Comparison of ENCODE assay signal across 1 cellular context in the genomic region with DNA sequence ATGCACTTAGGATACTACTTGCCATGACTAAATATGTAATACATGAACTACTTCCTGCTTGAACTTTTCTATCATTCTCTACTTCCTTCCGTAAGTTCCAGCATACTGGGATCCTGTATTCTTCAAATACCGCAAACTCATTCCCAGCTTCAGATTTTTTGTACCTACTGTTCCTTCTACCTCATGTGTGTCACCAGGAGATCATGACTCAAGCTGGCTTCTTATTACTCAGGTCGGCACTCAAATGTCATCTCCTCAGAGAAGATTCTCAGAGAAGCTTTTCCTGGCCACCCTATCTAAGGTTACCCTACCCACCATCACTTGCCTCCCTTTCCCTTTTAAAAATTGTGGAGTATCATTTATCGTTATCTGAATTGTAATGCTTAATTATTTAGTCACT.
TF ChIP-seq lines count a peak whose summit lies in the region.

No MANE protein-coding gene starts in this region.

TF ChIP-seq in WTC11, 78 proteins besides CTCF, POLR2A, EP300 and RAD21:
- TF ChIP-seq JAZF1 (CRISPR knock-in tag; IDR thresholded peaks at IDR 0.05) (no peak), RELA (CRISPR knock-in tag; IDR thresholded peaks at IDR 0.05; ENCODE audit: borderline replicate concordance) (no peak), OVOL2 (CRISPR knock-in tag; IDR thresholded peaks at IDR 0.05; ENCODE audit: borderline replicate concordance) (no peak), ZNF317 (CRISPR knock-in tag; IDR thresholded peaks at IDR 0.05; ENCODE audit: borderline replicate concordance, low read depth) (no peak), ZNF416 (CRISPR knock-in tag; IDR thresholded peaks at IDR 0.05) (no peak), USF1 (CRISPR knock-in tag; IDR thresholded peaks at IDR 0.05) (no peak), NFYB (CRISPR knock-in tag; conservative IDR thresholded peaks at IDR 0.05; ENCODE audit: low read depth) (no peak), MAX (CRISPR knock-in tag; IDR thresholded peaks at IDR 0.05) (no peak), E2F5 (CRISPR knock-in tag; IDR thresholded peaks at IDR 0.05) (no peak)
- TF ChIP-seq, protein P1, sequence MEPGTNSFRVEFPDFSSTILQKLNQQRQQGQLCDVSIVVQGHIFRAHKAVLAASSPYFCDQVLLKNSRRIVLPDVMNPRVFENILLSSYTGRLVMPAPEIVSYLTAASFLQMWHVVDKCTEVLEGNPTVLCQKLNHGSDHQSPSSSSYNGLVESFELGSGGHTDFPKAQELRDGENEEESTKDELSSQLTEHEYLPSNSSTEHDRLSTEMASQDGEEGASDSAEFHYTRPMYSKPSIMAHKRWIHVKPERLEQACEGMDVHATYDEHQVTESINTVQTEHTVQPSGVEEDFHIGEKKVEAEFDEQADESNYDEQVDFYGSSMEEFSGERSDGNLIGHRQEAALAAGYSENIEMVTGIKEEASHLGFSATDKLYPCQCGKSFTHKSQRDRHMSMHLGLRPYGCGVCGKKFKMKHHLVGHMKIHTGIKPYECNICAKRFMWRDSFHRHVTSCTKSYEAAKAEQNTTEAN (CRISPR knock-in tag; IDR thresholded peaks at IDR 0.05) = no peak
- TF ChIP-seq, protein P2, sequence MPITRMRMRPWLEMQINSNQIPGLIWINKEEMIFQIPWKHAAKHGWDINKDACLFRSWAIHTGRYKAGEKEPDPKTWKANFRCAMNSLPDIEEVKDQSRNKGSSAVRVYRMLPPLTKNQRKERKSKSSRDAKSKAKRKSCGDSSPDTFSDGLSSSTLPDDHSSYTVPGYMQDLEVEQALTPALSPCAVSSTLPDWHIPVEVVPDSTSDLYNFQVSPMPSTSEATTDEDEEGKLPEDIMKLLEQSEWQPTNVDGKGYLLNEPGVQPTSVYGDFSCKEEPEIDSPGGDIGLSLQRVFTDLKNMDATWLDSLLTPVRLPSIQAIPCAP (CRISPR knock-in tag; IDR thresholded peaks at IDR 0.05) = no peak
